8 cellular contexts compared by ENCODE assay signal in genomic region chr13:33743438-33744368, GRCh38.
DNase-seq lines count a peak whose midpoint lies in the region; ATAC-seq and TF ChIP-seq lines count a peak whose summit lies in the region.

No MANE protein-coding gene starts in this region.

- ATAC-seq in GM18873 (IDR thresholded peaks at IDR 0.05; ENCODE audit: low FRiP score, unreplicated experiment), result peak; percentile 63
- ATAC-seq in HG02623 (IDR thresholded peaks at IDR 0.05; ENCODE audit: unreplicated experiment), result peak; percentile 72
- peak; percentile 39 for ATAC-seq in mucosa of descending colon

- H3K9me3 ChIP-seq in mucosa of descending colon, result no peaks in the 10 kb centered on the region
- no peaks in the 10 kb centered on the region for H3K9me3 ChIP-seq in transverse colon

- H3K27ac ChIP-seq in transverse colon, result no peak overlapping the region

- H3K27me3 Mint-ChIP-seq in HFFc6 (ENCODE audit: insufficient read depth), result peaks cover 8% of the 10 kb centered on the region

- no peak overlapping the region for H3K27ac Mint-ChIP-seq in HFFc6

- H3K36me3 ChIP-seq in mucosa of descending colon (ENCODE audit: low read depth) (no peaks in the 10 kb centered on the region), transverse colon (no peaks in the 10 kb centered on the region)

- H3K4me1 Mint-ChIP-seq in HFFc6 (ENCODE audit: low read depth), result peaks cover 18% of the 10 kb centered on the region

- H3K36me3 Mint-ChIP-seq in HFFc6 (ENCODE audit: low read depth), result no peaks in the 10 kb centered on the region

- TF ChIP-seq CTCF in mucosa of descending colon (IDR thresholded peaks at IDR 0.05) (no peak), transverse colon (IDR thresholded peaks at IDR 0.05) (no peak), HFFc6 (IDR thresholded peaks at IDR 0.05) (no peak)

- H3K9me3 Mint-ChIP-seq in HFFc6, result no peaks in the 10 kb centered on the region

- H3K4me1 ChIP-seq in mucosa of descending colon (ENCODE audit: low read depth) (peaks cover 5% of the 10 kb centered on the region), transverse colon (peaks cover 0 to 8% (median 2%) of the 10 kb centered on the region in 4 donors)

- H3K4me3 Mint-ChIP-seq in HFFc6, result no peak overlapping the region

- intact Hi-C loops in mucosa of descending colon (cut with DNase I, micrococcal nuclease), result no loop called here
- intact Hi-C loops in transverse colon (cut with DNase I; ENCODE audit: low total_unique reads), result no loop called here

- in situ Hi-C loops in transverse colon (cut with MboI; ENCODE audit: low pct_ligation_motif_present in 1 of 4, low pct_unique_long_range_greater_than_20kb in 1 of 4, low sequenced_read_pairs in 3 of 4), result no loop called here

- H3K27me3 ChIP-seq in transverse colon, result no peaks in the 10 kb centered on the region

- whole genome bisulfite sequencing in transverse colon (ENCODE audit: low coverage in 1 of 2), 2 donors, result 74 to 83% methylated on average over 3 to 6 of the region's 6 CpGs

- no peak for TF ChIP-seq EP300 in transverse colon (IDR thresholded peaks at IDR 0.05; ENCODE audit: low read depth)

- no peak overlapping the region for H3K4me3 ChIP-seq in mucosa of descending colon
- no peak overlapping the region for H3K4me3 ChIP-seq in transverse colon

- TF ChIP-seq POLR2A in transverse colon (IDR thresholded peaks at IDR 0.05), result no peak

- DNase-seq in NCI-H69 (lab: John Stamatoyannopoulos, UW) (peak; percentile 27), mucosa of descending colon (no peak), transverse colon (no peak), kidney glomerular epithelial cell (lab: John Stamatoyannopoulos, UW) (no peak), occipital lobe (lab: John Stamatoyannopoulos, UW) (no peak), HFFc6 (no peak)
